Comparison of ENCODE assay signal across 8 cellular contexts in genomic region chr2:109545828-109546713, GRCh38.
DNase-seq lines count a peak whose midpoint lies in the region; ATAC-seq, FAIRE-seq and TF ChIP-seq lines count a peak whose summit lies in the region.

No MANE protein-coding gene starts in this region.

- H3K27me3 ChIP-seq in BJ (ENCODE audit: control insufficient read depth, insufficient read depth, low read length) = no peaks in the 10 kb centered on the region
- H3K27me3 ChIP-seq in RWPE2 (ENCODE audit: insufficient read depth, poor library complexity, severe bottlenecking) = no peaks in the 10 kb centered on the region
- H3K27me3 ChIP-seq in upper lobe of right lung = no peaks in the 10 kb centered on the region

- H3K27ac ChIP-seq in RWPE2 (ENCODE audit: poor library complexity, severe bottlenecking) (no peak overlapping the region), upper lobe of right lung (no peak overlapping the region)

- peaks cover 12% of the 10 kb centered on the region for H3K4me1 Mint-ChIP-seq in osteocyte (ENCODE audit: unreplicated experiment)

- DNase-seq in BJ (ENCODE audit: low read depth) (no peak), GM19239 (ENCODE audit: insufficient read length, low spot score) (peak; percentile 28), HS-27A (ENCODE audit: low read depth) (peak; percentile 29), RWPE2 (ENCODE audit: low spot score) (no peak), foreskin melanocyte (peak; percentile 30), osteocyte (ENCODE audit: extremely low spot score, unreplicated experiment) (no peak), upper lobe of right lung (peak; percentile 72)
- DNase-seq in activated effector memory CD4-positive, alpha-beta T cell treated with Interleukin-2 at 50 U/mL for 16 hours = peak; percentile 20

- ATAC-seq in RWPE2 (ENCODE audit: low read depth) = peak; percentile 82
- ATAC-seq in upper lobe of right lung = peak; percentile 97

- no peaks in the 10 kb centered on the region for H3K36me3 ChIP-seq in BJ (ENCODE audit: control insufficient read depth, insufficient read depth, low read length)
- peaks cover 48% of the 10 kb centered on the region for H3K36me3 ChIP-seq in RWPE2 (ENCODE audit: low read depth)
- H3K36me3 ChIP-seq in upper lobe of right lung = no peaks in the 10 kb centered on the region

- TF ChIP-seq CTCF in BJ (IDR thresholded peaks at IDR 0.05; ENCODE audit: insufficient read depth, low read depth, low read length) = peak; percentile 95
- TF ChIP-seq CTCF in RWPE2 (IDR thresholded peaks at IDR 0.05; ENCODE audit: poor library complexity, severe bottlenecking) = peak; percentile 98
- peak; percentile 93 for TF ChIP-seq CTCF in osteocyte (IDR thresholded peaks at IDR 0.05)
- peak; percentile 88 for TF ChIP-seq CTCF in upper lobe of right lung (IDR thresholded peaks at IDR 0.05)

- POLR2A ChIA-PET in BJ (lab: Charles Lee) = interaction anchor here (0.5 kb wide), 1 partner anchor 189 kb away, joined by 9 read pairs; no protein-coding TSS in a partner anchor

- no peaks in the 10 kb centered on the region for H3K27me3 Mint-ChIP-seq in osteocyte (ENCODE audit: unreplicated experiment)

- H3K9me3 Mint-ChIP-seq in osteocyte (ENCODE audit: unreplicated experiment) = no peaks in the 10 kb centered on the region

- intact Hi-C loops in upper lobe of right lung (cut with DNase I) = loop anchor here (5.0 kb wide), 1 partner anchor 186 kb away; no protein-coding TSS in a partner anchor

- H3K4me3 ChIP-seq in BJ (ENCODE audit: low read depth, low read length) (no peak overlapping the region), RWPE2 (ENCODE audit: severe bottlenecking) (no peak overlapping the region), upper lobe of right lung (no peak overlapping the region)

- H3K4me3 Mint-ChIP-seq in osteocyte (ENCODE audit: unreplicated experiment) = no peak overlapping the region

- CTCF ChIA-PET in BJ (lab: Yijun Ruan, JAX) = interaction anchor here (0.6 to 7.1 kb wide), 38 partner anchors 9 to 357 kb away, joined by 3 to 92 read pairs (median 4); partner anchors contain the start of genes SEPTIN10 and SOWAHC

- no peaks in the 10 kb centered on the region for H3K4me1 ChIP-seq in RWPE2 (ENCODE audit: insufficient read depth, poor library complexity, severe bottlenecking)
- no peaks in the 10 kb centered on the region for H3K4me1 ChIP-seq in upper lobe of right lung

- no peak overlapping the region for H3K27ac Mint-ChIP-seq in osteocyte (ENCODE audit: unreplicated experiment)

- peaks cover 21% of the 10 kb centered on the region for H3K36me3 Mint-ChIP-seq in osteocyte (ENCODE audit: unreplicated experiment)

- FAIRE-seq in GM19239 (lab: Jason Lieb, UNC) = peak; percentile 76

- H3K9me3 ChIP-seq in RWPE2 (ENCODE audit: severe bottlenecking) (no peaks in the 10 kb centered on the region), upper lobe of right lung (no peaks in the 10 kb centered on the region)

Comparison
In these comparisons a context has a peak if more than half of its experiments do, and no peak if none do; other contexts are left out.
1. DNase-seq: peak in GM19239 (single experiment), HS-27A (single experiment), activated effector memory CD4-positive, alpha-beta T cell treated with Interleukin-2 at 50 U/mL for 16 hours (single experiment), foreskin melanocyte (single experiment) and upper lobe of right lung (single experiment); none in BJ (single experiment), RWPE2 (single experiment) and osteocyte (single experiment).
2. Peak in every context shown above with its lines, with median percentiles within 50 percentile points of each other: CTCF ChIP-seq.